Comparison of ENCODE assay signal across 26 cellular contexts in the genomic region with DNA sequence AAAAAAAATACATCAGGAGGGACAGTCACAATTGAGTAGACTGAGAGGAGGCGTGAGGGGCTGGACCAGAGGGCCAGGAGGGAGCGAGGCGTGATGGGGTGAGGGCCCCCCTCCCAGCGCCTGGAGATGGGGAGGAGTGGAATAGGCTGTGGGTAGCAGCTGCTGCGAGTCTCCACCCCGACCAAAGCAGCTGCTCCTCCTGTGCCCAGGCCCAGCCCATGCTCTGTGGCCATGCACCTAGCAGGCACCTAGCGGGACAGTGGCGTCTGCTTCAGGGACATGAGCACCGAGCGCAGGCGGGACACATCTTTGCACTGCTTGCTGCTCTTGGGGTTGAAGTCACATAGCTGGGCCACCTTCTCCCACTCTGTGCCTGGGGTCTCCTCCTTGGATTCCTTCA.
"Had no signal": no experiment of that assay in that cellular context is flagged by ENCODE, and none has a peak within 500 bp of the region (broad histone marks: within the 10 kb centered on the region; RNA-seq: fewer than 3 reads in every experiment).

No MANE protein-coding gene starts in this region.

- H3K9me3 ChIP-seq: breast epithelium, esophagus muscularis mucosa, gastrocnemius medialis, thyroid gland, upper lobe of right lung had no signal

- H3K27ac ChIP-seq: breast epithelium, esophagus muscularis mucosa, thyroid gland, upper lobe of right lung had no signal

- H3K4me3 Mint-ChIP-seq: activated B cell treated with CpG ODN at 0.5 μM for 24 hours; activated CD4-positive, alpha-beta T cell treated with anti-CD3 and anti-CD28 coated beads for 36 hours; activated naive CD8-positive, alpha-beta T cell treated with anti-CD3 and anti-CD28 coated beads for 36 hours; activated T-helper 1 cell treated with anti-CD3 and anti-CD28 coated beads, Interleukin-12 subunit alpha, Interleukin-12 subunit beta, Interleukin-2, Interleukin-4 antibody, amounts not matched to agents 30 ng/mL and 10 ng/mL and 1 ng/mL, durations not matched to agents 14 hours and 24 hours and 36 hours; central memory CD8-positive, alpha-beta T cell; nephron progenitor cell had no signal

- H3K27me3 Mint-ChIP-seq: activated B cell treated with CpG ODN at 0.5 μM for 24 hours; activated CD4-positive, alpha-beta T cell treated with anti-CD3 and anti-CD28 coated beads for 36 hours; activated naive CD8-positive, alpha-beta T cell treated with anti-CD3 and anti-CD28 coated beads for 36 hours; central memory CD8-positive, alpha-beta T cell had no signal

- H3K27ac Mint-ChIP-seq: activated B cell treated with CpG ODN at 0.5 μM for 24 hours; activated CD4-positive, alpha-beta T cell treated with anti-CD3 and anti-CD28 coated beads for 36 hours; activated naive CD8-positive, alpha-beta T cell treated with anti-CD3 and anti-CD28 coated beads for 36 hours; nephron progenitor cell had no signal

- H3K36me3 ChIP-seq: breast epithelium had no signal

- H3K4me3 ChIP-seq: breast epithelium, esophagus muscularis mucosa, gastrocnemius medialis, thyroid gland, upper lobe of right lung had no signal

- H3K27me3 ChIP-seq: breast epithelium, esophagus muscularis mucosa, gastrocnemius medialis, thyroid gland, upper lobe of right lung had no signal

- DNase-seq: activated B cell treated with CpG ODN at 0.5 μM for 24 hours; activated CD4-positive, alpha-beta T cell treated with anti-CD3 and anti-CD28 coated beads for 36 hours; activated CD4-positive, alpha-beta T cell treated with anti-CD3 and anti-CD28 coated beads, Interleukin-2, amount 50 U/mL, for 48 hours; activated CD8-positive, alpha-beta memory T cell treated with anti-CD3 and anti-CD28 coated beads, Interleukin-2, amount 50 U/mL, for 48 hours; activated gamma-delta T cell treated with Interleukin-2 at 50 U/mL for 16 hours; activated naive CD8-positive, alpha-beta T cell treated with anti-CD3 and anti-CD28 coated beads for 36 hours; amniotic stem cell; gastrocnemius medialis; hypothalamus; left ventricle myocardium superior; midbrain; nephron progenitor cell; occipital lobe; small intestine; stimulated activated CD4-positive, alpha-beta T cell treated with anti-CD3 and anti-CD28 coated beads, Interleukin-15, amount 100 ng/mL, for 24 hours; stimulated activated CD4-positive, alpha-beta T cell treated with anti-CD3 and anti-CD28 coated beads, Interleukin-4, amount 100 ng/mL, for 1 hour; stimulated activated naive CD8-positive, alpha-beta T cell treated with anti-CD3 and anti-CD28 coated beads, Interleukin-15, Interleukin-2, amounts not matched to agents 100 U/mL and 50 U/mL, for 24 hours; T-helper 1 cell; T-helper 9 cell; thyroid gland; upper lobe of right lung had no signal

- ATAC-seq: activated CD4-positive, alpha-beta T cell treated with anti-CD3 and anti-CD28 coated beads for 36 hours; gastrocnemius medialis; left ventricle myocardium superior; sciatic nerve; stimulated activated naive CD8-positive, alpha-beta T cell treated with anti-CD3 and anti-CD28 coated beads, Interleukin-15, Interleukin-2, amounts not matched to agents 100 U/mL and 50 U/mL, for 24 hours; upper lobe of right lung had no signal
